Comparison of ENCODE assay signal across 10 cellular contexts in the genomic region with DNA sequence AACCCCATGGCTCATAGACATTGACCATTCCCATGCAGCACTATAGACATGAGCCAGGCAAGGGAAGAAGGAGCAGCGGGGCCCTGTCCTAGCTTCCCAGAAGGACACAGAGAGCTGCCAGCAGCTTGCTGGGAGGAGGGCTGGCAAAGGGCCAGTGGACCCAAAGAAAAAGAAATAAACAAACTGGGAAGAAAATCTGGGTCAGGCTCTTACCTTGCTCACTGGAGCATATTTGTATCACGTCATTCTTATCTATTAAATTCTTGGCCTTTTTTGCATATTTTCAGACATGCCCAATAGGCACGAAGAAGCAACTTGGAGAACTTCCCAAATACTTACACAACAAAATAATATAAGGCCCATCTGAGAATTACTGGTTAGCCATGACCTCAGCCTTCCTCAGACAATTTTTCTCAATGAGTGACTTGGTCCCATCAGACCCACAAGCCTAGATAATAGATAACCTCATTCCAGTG. TPM values are rescaled to one million over a fixed set of nuclear protein-coding genes. Genes with fewer than 3 reads are reported as not detected.
DNase-seq lines count a peak whose midpoint lies in the region; ATAC-seq and TF ChIP-seq lines count a peak whose summit lies in the region.
"Had no signal": no experiment of that assay in that cellular context is flagged by ENCODE, and none has a peak within 500 bp of the region (broad histone marks: within the 10 kb centered on the region; RNA-seq: fewer than 3 reads in every experiment).

No MANE protein-coding gene starts in this region.

- ATAC-seq in GM18511 (IDR thresholded peaks at IDR 0.05; ENCODE audit: unreplicated experiment), result no peak
- no peak for ATAC-seq in GM21447 (IDR thresholded peaks at IDR 0.05; ENCODE audit: unreplicated experiment)

- no peaks in the 10 kb centered on the region for H3K36me3 ChIP-seq in prostate gland

- 44% methylated on average over 3 of the region's 3 CpGs for WGBS in prostate gland

- intact Hi-C loops in prostate gland (cut with DNase I), result no loop called here

- DNase-seq in A172 (ENCODE audit: low spot score) (peak; percentile 5), H4 (ENCODE audit: low spot score) (peak; percentile 57), astrocyte of the cerebellum (ENCODE audit: low read depth) (peak; percentile 38), iris pigment epithelial cell (ENCODE audit: low read depth) (peak; percentile 96), prostate gland (ENCODE audit: low spot score) (no peak), NCI-H187 (lab: John Stamatoyannopoulos, UW) (no peak)
- DNase-seq: COR-L47, endodermal cell had no signal

- TF ChIP-seq CTCF in astrocyte of the cerebellum (IDR thresholded peaks at IDR 0.05; ENCODE audit: low read depth, low read length, missing control alignments) (no peak), prostate gland (IDR thresholded peaks at IDR 0.05) (no peak)

- in situ Hi-C loops in astrocyte of the cerebellum (cut with HindIII; ENCODE audit: low sequenced_read_pairs), result loop anchor here (5.0 kb wide), 1 partner anchor 34 kb away; no protein-coding TSS in a partner anchor

- H3K9me3 ChIP-seq in prostate gland, result no peaks in the 10 kb centered on the region

- H3K27ac ChIP-seq in prostate gland, result no peak overlapping the region

- no peaks in the 10 kb centered on the region for H3K4me1 ChIP-seq in prostate gland (replicated peaks)

- H3K4me3 ChIP-seq in astrocyte of the cerebellum (ENCODE audit: low read depth, low read length), result no peak overlapping the region
- no peak overlapping the region for H3K4me3 ChIP-seq in prostate gland

- TF ChIP-seq POLR2A in prostate gland (IDR thresholded peaks at IDR 0.05), result no peak

- no peaks in the 10 kb centered on the region for H3K27me3 ChIP-seq in prostate gland (replicated peaks; ENCODE audit: insufficient read depth)

RNA-seq across cellular contexts. Expression of a gene that starts 28.4 kb away (rescaled TPM):
- 1.5 and 1.6 TPM in 2 replicates for total RNA-seq in A172 (2014; rRNA removed; shearing (Covaris generic))
- total RNA-seq in H4 (2014; rRNA removed; shearing (Covaris generic)), result 0.18 and 0.29 TPM in 2 replicates
- total RNA-seq in prostate gland, result 1 to 10 TPM in 1 of 2 donors, under 1 TPM in 1; 0.36 to 7.6 TPM

Comparison
In these comparisons a context has a peak if more than half of its experiments do, and no peak if none do; other contexts are left out.
1. DNase-seq: peak in A172 (single experiment), H4 (single experiment), astrocyte of the cerebellum (single experiment) and iris pigment epithelial cell (single experiment); none in prostate gland (single experiment) and NCI-H187 (0 of 2).